In genomic region chr5:115856936-115857524, GRCh38 we compare ENCODE assay signal across 1 cellular context.
TF ChIP-seq lines count a peak whose summit lies in the region.

No MANE protein-coding gene starts in this region.

TF ChIP-seq in IMR-90, 13 proteins besides CTCF, POLR2A, EP300 and RAD21:
- no peak for TF ChIP-seq RCOR1 (IDR thresholded peaks at IDR 0.05; ENCODE audit: insufficient replicate concordance, low read length)
- TF ChIP-seq SMC3 (IDR thresholded peaks at IDR 0.05; ENCODE audit: low read depth, low read length) = no peak
- no peak for TF ChIP-seq MAZ (IDR thresholded peaks at IDR 0.05; ENCODE audit: borderline replicate concordance, low read depth, low read length)
- TF ChIP-seq NFE2L2 (IDR thresholded peaks at IDR 0.05; ENCODE audit: low read depth, low read length) = no peak
- TF ChIP-seq FOS (IDR thresholded peaks at IDR 0.05; ENCODE audit: low read depth, low read length) = no peak
- no peak for TF ChIP-seq MAFK (IDR thresholded peaks at IDR 0.05; ENCODE audit: low read depth, low read length)
- TF ChIP-seq CHD1 (IDR thresholded peaks at IDR 0.05; ENCODE audit: low read depth, low read length) = no peak
- TF ChIP-seq RFX5 (IDR thresholded peaks at IDR 0.05; ENCODE audit: low read depth, low read length) = no peak
- no peak for TF ChIP-seq ELK1 (IDR thresholded peaks at IDR 0.05; ENCODE audit: borderline replicate concordance, low read depth, low read length)
- no peak for TF ChIP-seq CEBPB (IDR thresholded peaks at IDR 0.05; ENCODE audit: low read depth, low read length)
- TF ChIP-seq MXI1 (IDR thresholded peaks at IDR 0.05; ENCODE audit: borderline replicate concordance, low read depth, low read length) = no peak
- no peak for TF ChIP-seq USF2 (IDR thresholded peaks at IDR 0.05; ENCODE audit: low read depth, low read length)
- no peak for TF ChIP-seq BHLHE40 (IDR thresholded peaks at IDR 0.05; ENCODE audit: low read depth, low read length)
